Comparison of ENCODE assay signal across 19 cellular contexts in the genomic region with DNA sequence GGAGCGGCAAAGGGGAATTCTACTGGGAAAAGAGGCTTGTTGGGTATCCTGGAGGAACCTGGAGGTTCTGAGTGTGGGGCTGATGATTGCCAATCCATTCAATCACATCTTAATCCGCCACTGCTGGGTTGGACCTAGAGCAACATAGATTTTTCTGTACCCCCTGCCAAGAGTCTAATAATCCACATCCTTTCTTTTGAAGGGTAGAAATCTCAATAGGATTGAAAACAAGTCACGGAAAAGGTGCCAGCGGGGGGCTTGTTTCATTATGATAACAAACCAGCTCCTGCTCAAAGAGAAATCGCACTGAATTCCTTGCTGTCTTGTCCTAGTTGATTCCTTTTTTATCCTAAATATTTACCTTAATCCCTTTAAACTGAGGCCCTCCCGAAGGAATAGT.
DNase-seq lines count a peak whose midpoint lies in the region; ATAC-seq and TF ChIP-seq lines count a peak whose summit lies in the region.
"Had no signal": no experiment of that assay in that cellular context is flagged by ENCODE, and none has a peak within 500 bp of the region (broad histone marks: within the 10 kb centered on the region; RNA-seq: fewer than 3 reads in every experiment).

No MANE protein-coding gene starts in this region.

- H3K36me3 ChIP-seq in HEK293 (ENCODE audit: control insufficient read depth in 2 of 2, insufficient read depth in 1 of 2, low read length in 2 of 2) (no peaks in the 10 kb centered on the region), heart right ventricle (no peaks in the 10 kb centered on the region)
- H3K36me3 ChIP-seq: SJSA1 had no signal

- H3K4me3 ChIP-seq in HEK293 (ENCODE audit: low read depth, low read length) (no peak overlapping the region), astrocyte of the spinal cord (ENCODE audit: low read depth, low read length) (no peak overlapping the region), heart right ventricle (no peak overlapping the region)
- H3K4me3 ChIP-seq: SJSA1 had no signal

- ATAC-seq in GM21737 (IDR thresholded peaks at IDR 0.05; ENCODE audit: unreplicated experiment) (no peak), heart right ventricle (no peak)
- ATAC-seq: HCT116, Panc1 had no signal

- 84 to 90% methylated on average over 6 of the region's 6 CpGs for WGBS in heart right ventricle, 2 donors

- H3K9me3 ChIP-seq in HEK293 (ENCODE audit: control insufficient read depth, insufficient read depth, low read depth, low read length) (no peaks in the 10 kb centered on the region), heart right ventricle (peaks cover 0 to 4% (median 0%) of the 10 kb centered on the region in 11 donors)
- H3K9me3 ChIP-seq: SJSA1 had no signal

- H3K4me1 ChIP-seq in HEK293 (ENCODE audit: control insufficient read depth, insufficient read depth, low read length) = no peaks in the 10 kb centered on the region
- H3K4me1 ChIP-seq in heart right ventricle = no peaks in the 10 kb centered on the region
- H3K4me1 ChIP-seq: SJSA1 had no signal

- in situ Hi-C loops in astrocyte of the spinal cord (cut with HindIII; ENCODE audit: low sequenced_read_pairs) = no loop called here

- TF ChIP-seq CTCF in HEK293 (tag by site-specific recombination; IDR thresholded peaks at IDR 0.05) = no peak
- TF ChIP-seq CTCF in astrocyte of the spinal cord (IDR thresholded peaks at IDR 0.05; ENCODE audit: low read depth, low read length) = no peak
- no peak for TF ChIP-seq CTCF in heart right ventricle (IDR thresholded peaks at IDR 0.05)

- POLR2A ChIA-PET in HEK293 (lab: Yijun Ruan, JAX) = no interaction called here

- intact Hi-C loops in head of caudate nucleus (cut with DNase I) (no loop called here), heart right ventricle (cut with DNase I) (no loop called here)

- H3K27me3 ChIP-seq in heart right ventricle = no peaks in the 10 kb centered on the region
- H3K27me3 ChIP-seq: SJSA1 had no signal

- CTCF ChIA-PET in HEK293 (lab: Yijun Ruan, JAX) = no interaction called here

- H3K27ac ChIP-seq in HEK293 (ENCODE audit: extremely low read depth, low read depth, low read length) = no peak overlapping the region
- H3K27ac ChIP-seq in heart right ventricle = no peak overlapping the region
- H3K27ac ChIP-seq: SJSA1 had no signal

- DNase-seq in astrocyte of the spinal cord (ENCODE audit: low read depth, low spot score) (peak; percentile 16), iPS-NIHi7 (ENCODE audit: extremely low spot score) (peak; percentile 15), NCI-H446 (lab: John Stamatoyannopoulos, UW) (no peak), head of caudate nucleus (no peak), heart right ventricle (no peak)
- DNase-seq: CD4-positive, CD25-positive, alpha-beta regulatory T cell; COR-L47; DMS79 treated with DMSO at 0.1 percent for 48 hours; NCI-H1105; NCI-H1694; NCI-H2081; NCI-H446 treated with DMSO at 0.1 percent for 48 hours; NCI-H69; NK-92 treated with Interleukin-12 subunit alpha and Interleukin-12 subunit beta, amount 100 ng/mL, for 24 hours had no signal

TF ChIP-seq in HEK293, 187 proteins besides CTCF, POLR2A, EP300 and RAD21:
- TF ChIP-seq TCF7L2 (IDR thresholded peaks at IDR 0.05; ENCODE audit: borderline replicate concordance, low read depth, low read length) (peak; percentile 67; the same call in 1 of the 2 replicates), ZNF366 (tag by site-specific recombination; conservative IDR thresholded peaks at IDR 0.05) (no peak), ZBTB1 (tag by site-specific recombination; IDR thresholded peaks at IDR 0.05) (no peak)

Comparison
In these comparisons a context has a peak if more than half of its experiments do, and no peak if none do; other contexts are left out.
1. DNase-seq: peak in astrocyte of the spinal cord (single experiment) and iPS-NIHi7 (single experiment); none in NCI-H446 (0 of 2), head of caudate nucleus (0 of 42) and heart right ventricle (0 of 2).